In the genomic region with DNA sequence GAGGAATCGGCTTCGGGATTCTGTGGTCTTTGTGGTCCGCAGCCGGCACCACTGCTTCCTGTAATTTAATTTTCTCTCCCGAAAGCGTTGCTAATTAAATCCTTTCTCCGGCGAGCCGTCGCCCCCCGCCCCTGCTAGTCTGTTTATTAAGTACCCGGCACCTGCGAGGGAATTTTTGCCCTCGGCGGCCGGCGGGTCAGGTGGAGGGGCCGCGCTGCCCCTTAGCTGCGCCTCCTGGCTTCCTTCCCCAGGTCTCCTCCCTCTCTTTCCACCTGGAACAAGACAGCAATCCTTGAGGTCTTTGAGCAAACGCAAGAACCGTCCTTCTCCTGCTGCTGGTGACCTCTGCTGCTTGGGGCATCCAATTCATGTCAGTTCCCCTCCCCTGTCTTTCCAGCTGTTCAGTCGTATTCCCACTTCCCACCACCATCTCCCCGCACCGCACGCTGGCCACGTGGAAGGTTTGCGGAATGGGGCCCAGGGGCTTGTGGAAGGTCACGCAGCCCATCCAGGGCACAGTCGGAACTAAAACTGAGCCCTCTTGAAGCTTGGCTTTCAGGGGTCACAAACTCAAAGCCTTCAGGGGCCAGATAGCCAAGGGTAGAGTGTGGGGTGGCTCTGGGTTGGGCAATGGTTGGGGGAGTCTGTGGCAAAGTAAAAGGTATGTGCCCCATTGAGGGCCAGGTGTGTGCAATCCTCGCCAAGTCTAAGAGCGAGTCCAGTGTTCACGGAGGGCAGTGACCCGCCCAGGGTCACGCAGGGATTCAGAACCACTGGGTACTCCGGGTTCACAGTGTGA, we compare ENCODE assay signal across 10 cellular contexts. TPM values are rescaled to one million over a fixed set of nuclear protein-coding genes. Genes with fewer than 3 reads are reported as not detected.
DNase-seq lines count a peak whose midpoint lies in the region; ATAC-seq, FAIRE-seq and TF ChIP-seq lines count a peak whose summit lies in the region.
"Had no signal": no experiment of that assay in that cellular context is flagged by ENCODE, and none has a peak within 500 bp of the region (broad histone marks: within the 10 kb centered on the region; RNA-seq: fewer than 3 reads in every experiment).

No MANE protein-coding gene starts in this region.

- peak overlapping the region; percentile 80 to 99 (median 93) for H3K4me2 ChIP-seq in BLaER1 treated with 17β-estradiol and CSF1 and Interleukin-3, amounts not matched to agents 10 nM and 100 nM
- H3K4me2 ChIP-seq in H1 (ENCODE audit: insufficient read depth in 1 of 2, low read depth in 2 of 2, low read length in 2 of 2) = peak overlapping the region; percentile 83 to 88

- TF ChIP-seq POLR2A in H1 (IDR thresholded peaks at IDR 0.05; ENCODE audit: control extremely low read depth in 1 of 2, low read depth in 2 of 2, low read length in 2 of 2) (no peak), ovary (IDR thresholded peaks at IDR 0.05) (no peak)

- H3K9ac ChIP-seq in BLaER1 treated with 17β-estradiol and CSF1 and Interleukin-3, amounts not matched to agents 10 nM and 100 nM = peak overlapping the region in 6 of 11 experiments; percentile 2 to 63 (median 42); a peak in 7 of 22 replicates
- peak overlapping the region in 1 of 4 experiments; percentile 16; a peak in 2 of 7 replicates for H3K9ac ChIP-seq in H1 (replicated peaks in 1 of 4; ENCODE audit: extremely low read depth in 1 of 4, low read depth in 3 of 4, low read length in 3 of 4)

- no peak for TF ChIP-seq RAD21 in H1 (IDR thresholded peaks at IDR 0.05 in 1 of 2, conservative IDR thresholded peaks at IDR 0.05 in 1 of 2; ENCODE audit: low read depth in 2 of 2, low read length in 2 of 2)

- no peaks in the 10 kb centered on the region for H3K9me3 ChIP-seq in BLaER1 treated with 17β-estradiol and CSF1 and Interleukin-3, amounts not matched to agents 10 nM and 100 nM (replicated peaks in 1 of 11)
- no peaks in the 10 kb centered on the region for H3K9me3 ChIP-seq in H1 (ENCODE audit: insufficient read depth in 2 of 2, low read depth in 1 of 2, low read length in 1 of 2)
- no peaks in the 10 kb centered on the region for H3K9me3 ChIP-seq in ovary

- H3K79me2 ChIP-seq in H1 (ENCODE audit: control insufficient read depth in 1 of 2, insufficient read depth in 2 of 2, low read length in 2 of 2) = no peaks in the 10 kb centered on the region

- peak overlapping the region; percentile 31 for H2BK120ac ChIP-seq in H1 (replicated peaks; ENCODE audit: low read depth, low read length)

- peak overlapping the region; percentile 44 to 66 (median 54) for H3K4me3 ChIP-seq in BLaER1 treated with 17β-estradiol and CSF1 and Interleukin-3, amounts not matched to agents 10 nM and 100 nM
- peak overlapping the region; percentile 20; the same call in 1 of the 2 replicates for H3K4me3 ChIP-seq in Jurkat, Clone E6-1 (ENCODE audit: low read length)
- H3K4me3 ChIP-seq in H1 (ENCODE audit: extremely low read depth in 1 of 4, insufficient read depth in 2 of 4, low read depth in 3 of 4, low read length in 4 of 4) = peak overlapping the region; percentile 62 to 79 (median 68)
- H3K4me3 ChIP-seq in ovary = peak overlapping the region; percentile 45

- TF ChIP-seq EP300 in H1 (IDR thresholded peaks at IDR 0.05; ENCODE audit: borderline replicate concordance in 1 of 2, low read depth in 2 of 2, low read length in 2 of 2) (no peak), ovary (IDR thresholded peaks at IDR 0.05) (no peak)

- DNase-seq in Jurkat, Clone E6-1 (ENCODE audit: low read depth, low spot score) = no peak
- DNase-seq in H1 (ENCODE audit: low read depth in 1 of 2, low spot score in 2 of 2) (no peak), ovary (no peak), NOMO-1 (lab: John Stamatoyannopoulos, UW; ENCODE audit: unreplicated experiment in 2 of 2) (no peak), NCI-H510A (lab: John Stamatoyannopoulos, UW) (no peak), DMS114 treated with DMSO at 0.1 percent for 48 hours (lab: John Stamatoyannopoulos, UW; ENCODE audit: unreplicated experiment) (no peak)

- peaks cover 8% of the 10 kb centered on the region for H3K23me2 ChIP-seq in H1 (ENCODE audit: low read depth, low read length)

- H3K4ac ChIP-seq in H1 (replicated peaks; ENCODE audit: insufficient read length, low read depth, low read length) = no peak overlapping the region

- peak; percentile 32 for FAIRE-seq in H1 (lab: Jason Lieb, UNC)
- FAIRE-seq: endometrium had no signal

- no peak overlapping the region for H2BK5ac ChIP-seq in H1 (ENCODE audit: low read depth, low read length)

- CTCF ChIA-PET in H1 (lab: Charles Lee; ENCODE audit: partially characterized antibody) = interaction anchor here (0.8 to 56.8 kb wide), 16 partner anchors 8 to 251 kb away, joined by 3 to 1490 read pairs (median 4); partner anchors contain the start of genes CIPC and ZDHHC22

- WGBS in H1 (ENCODE audit: extremely low coverage in 1 of 2, insufficient coverage in 1 of 2, insufficient read length in 1 of 2, insufficient replicate concordance in 2 of 2, low coverage in 1 of 2, low lambda C conversion rate in 2 of 2, missing lambda C conversion rate in 1 of 2), 2 experiments = 38% methylated on average over 36 of the region's 36 CpGs; no CpG with 5 or more reads in 1 of the 2 experiments
- 25 to 28% (median 25%) methylated on average over 36 of the region's 36 CpGs for WGBS in ovary, 3 donors

- H4K20me1 ChIP-seq in BLaER1 treated with 17β-estradiol and CSF1 and Interleukin-3, amounts not matched to agents 10 nM and 100 nM = peaks cover 0 to 88% (median 59%) of the 10 kb centered on the region in 11 experiments; a peak in 18 of 22 replicates
- no peaks in the 10 kb centered on the region for H4K20me1 ChIP-seq in H1 (replicated peaks in 1 of 2; ENCODE audit: control insufficient read depth in 1 of 2, insufficient read depth in 2 of 2, low read length in 2 of 2)

- H3K4me1 ChIP-seq in BLaER1 treated with 17β-estradiol and CSF1 and Interleukin-3, amounts not matched to agents 10 nM and 100 nM = peaks cover 33 to 59% (median 50%) of the 10 kb centered on the region in 10 experiments
- peaks cover 20 to 36% (median 24%) of the 10 kb centered on the region in 4 experiments for H3K4me1 ChIP-seq in H1 (replicated peaks in 1 of 4; ENCODE audit: control insufficient read depth in 3 of 4, insufficient read depth in 4 of 4, low read length in 3 of 4)
- no peaks in the 10 kb centered on the region for H3K4me1 ChIP-seq in ovary (ENCODE audit: insufficient read depth)

- peak overlapping the region; percentile 8 for H4K91ac ChIP-seq in H1 (replicated peaks; ENCODE audit: insufficient read length, low read length)

- H3K36me3 ChIP-seq in BLaER1 treated with 17β-estradiol and CSF1 and Interleukin-3, amounts not matched to agents 10 nM and 100 nM = no peaks in the 10 kb centered on the region
- H3K36me3 ChIP-seq in H1 (ENCODE audit: control insufficient read depth in 2 of 4, insufficient read depth in 4 of 4, low read length in 3 of 4) = no peaks in the 10 kb centered on the region
- H3K36me3 ChIP-seq in ovary = no peaks in the 10 kb centered on the region

- no peak for ATAC-seq in HG03280 (IDR thresholded peaks at IDR 0.05; ENCODE audit: unreplicated experiment)

- H3K14ac ChIP-seq in H1 (ENCODE audit: insufficient read length) = no peak overlapping the region

- H2BK12ac ChIP-seq in H1 (ENCODE audit: low read depth, low read length) = peak overlapping the region; percentile 71; the same call in 1 of the 2 replicates

- peak overlapping the region; percentile 63; the same call in 1 of the 2 replicates for H3K18ac ChIP-seq in H1 (ENCODE audit: extremely low read depth, low read length)

- POLR2A ChIA-PET in H1 (lab: Charles Lee; ENCODE audit: partially characterized antibody) = interaction anchor here (1.0 to 9.3 kb wide), 7 partner anchors 10 to 194 kb away, joined by 3 to 69 read pairs (median 4); partner anchors contain the start of genes CIPC and ZDHHC22

- H4K5ac ChIP-seq in H1 (ENCODE audit: insufficient read length, low read depth, low read length) = no peak overlapping the region

- intact Hi-C loops in ovary (cut with DNase I) = no loop called here

- no peak overlapping the region for H3K56ac ChIP-seq in H1 (replicated peaks; ENCODE audit: insufficient read length, low read depth, low read length)

- no peaks in the 10 kb centered on the region; the same call in 1 of the 2 replicates for H3K79me1 ChIP-seq in H1 (ENCODE audit: low read depth, low read length)

- 0 out of 2 replicates have a peak overlapping the region, but pooled peaks have one; percentile 16 for H2BK20ac ChIP-seq in H1 (ENCODE audit: low read length)

- no peak overlapping the region for H3K23ac ChIP-seq in H1 (ENCODE audit: insufficient read length)

- H2AFZ ChIP-seq in H1 (ENCODE audit: low read length) = no peak overlapping the region; the same call in 1 of the 2 replicates

- no peak overlapping the region for H2AK5ac ChIP-seq in H1 (ENCODE audit: low read depth, low read length)

- H2BK15ac ChIP-seq in H1 (ENCODE audit: low read length) = peak overlapping the region; percentile 40; the same call in 1 of the 2 replicates

- H4K8ac ChIP-seq in H1 (ENCODE audit: extremely low read depth, insufficient read depth, low read length) = peak overlapping the region; percentile 54

- no peak overlapping the region for H3K27ac ChIP-seq in BLaER1 treated with 17β-estradiol and CSF1 and Interleukin-3, amounts not matched to agents 10 nM and 100 nM
- no peak overlapping the region for H3K27ac ChIP-seq in H1 (ENCODE audit: low read depth, low read length)
- no peak overlapping the region for H3K27ac ChIP-seq in ovary

- no peak for TF ChIP-seq CTCF in H1 (IDR thresholded peaks at IDR 0.05; ENCODE audit: control extremely low read depth in 1 of 3, insufficient read depth in 1 of 3, low read depth in 1 of 3, low read length in 3 of 3)
- TF ChIP-seq CTCF in ovary (IDR thresholded peaks at IDR 0.05) = no peak

- H3K27me3 ChIP-seq in BLaER1 treated with 17β-estradiol and CSF1 and Interleukin-3, amounts not matched to agents 10 nM and 100 nM = peaks cover 69 to 86% (median 80%) of the 10 kb centered on the region in 11 experiments
- H3K27me3 ChIP-seq in H1 (replicated peaks in 1 of 4; ENCODE audit: control insufficient read depth in 3 of 4, extremely low read depth in 1 of 4, insufficient read depth in 3 of 4, low read length in 3 of 4) (peaks cover 0 to 2% (median 0%) of the 10 kb centered on the region in 4 experiments; a peak in 1 of 7 replicates), ovary (no peaks in the 10 kb centered on the region)

RNA-seq across cellular contexts. Expression of gene ZDHHC22, which starts 16.1 kb away (rescaled TPM):
- not detected for polyA plus RNA-seq in Jurkat, Clone E6-1 (2012; ENCODE audit: insufficient read depth, insufficient read length)
- total RNA-seq in H1 (2021; fragmentation: NEBNext Ultra II Directional; extraction: Animal tissue kit (Norgen Biotek cat#: 25700)) = 55.2 and 59.3 TPM in 2 replicates
- polyA plus RNA-seq in H1 (2011; rRNA removed) = 23.8 and 30.7 TPM in 2 replicates
- polyA plus RNA-seq in H1 (2011; cell fraction: cytosol; rRNA removed) = 20.3 TPM
- 28.0 TPM for polyA plus RNA-seq in H1 (2011; cell fraction: nucleus; rRNA removed)
- 45.5 to 55.8 TPM (median 50.5 TPM) in 4 replicates for polyA plus RNA-seq in H1 (2012, experiment 1 of 2)
- polyA plus RNA-seq in H1 (2012, experiment 2 of 2) = 46.2 TPM
- 62.0 TPM for polyA plus RNA-seq in H1 (2013, experiment 1 of 2)
- 72.6 TPM for polyA plus RNA-seq in H1 (2013, experiment 2 of 2)
- polyA minus RNA-seq in H1 (2011; rRNA and poly(A)+ RNA removed) = 23.4 and 26.4 TPM in 2 replicates
- polyA minus RNA-seq in H1 (2011; cell fraction: cytosol; rRNA and poly(A)+ RNA removed) = 10.2 TPM
- 11.5 TPM for polyA minus RNA-seq in H1 (2011; cell fraction: nucleus; rRNA and poly(A)+ RNA removed)
- total RNA-seq in ovary = not detected
- under 1 TPM in 1 of 2 donors, not detected in 1; 0.02 TPM for polyA plus RNA-seq in ovary
- total RNA-seq: T-helper 1 cell treated with Interleukin-12 subunit alpha and Interleukin-12 subunit beta and Interleukin-4 antibody, amounts not matched to agents 30 ng/mL and 1 ng/mL, for 36 hours had no signal

RNA-seq across cellular contexts. Expression of gene CIPC, which starts 27.4 kb away (rescaled TPM):
- 11.6 TPM for polyA plus RNA-seq in Jurkat, Clone E6-1 (2012; ENCODE audit: insufficient read depth, insufficient read length)
- 31.7 and 32.7 TPM in 2 replicates for total RNA-seq in H1 (2021; fragmentation: NEBNext Ultra II Directional; extraction: Animal tissue kit (Norgen Biotek cat#: 25700))
- polyA plus RNA-seq in H1 (2011; rRNA removed) (13.3 and 13.9 TPM in 2 replicates), ovary (10 to 100 TPM in 1 of 2 donors, 1 to 10 TPM in 1; 7.0 to 10.4 TPM)
- 19.8 TPM for polyA plus RNA-seq in H1 (2011; cell fraction: cytosol; rRNA removed)
- polyA plus RNA-seq in H1 (2011; cell fraction: nucleus; rRNA removed) = 14.3 TPM
- polyA plus RNA-seq in H1 (2012, experiment 1 of 2) = 12.0 to 17.1 TPM (median 16.7 TPM) in 4 replicates
- 2.0 TPM for polyA plus RNA-seq in H1 (2012, experiment 2 of 2)
- polyA plus RNA-seq in H1 (2013, experiment 1 of 2) = 15.9 TPM
- 15.4 TPM for polyA plus RNA-seq in H1 (2013, experiment 2 of 2)
- polyA minus RNA-seq in H1 (2011; rRNA and poly(A)+ RNA removed) = 41.1 and 42.1 TPM in 2 replicates
- 17.5 TPM for polyA minus RNA-seq in H1 (2011; cell fraction: cytosol; rRNA and poly(A)+ RNA removed)
- polyA minus RNA-seq in H1 (2011; cell fraction: nucleus; rRNA and poly(A)+ RNA removed) = 15.8 TPM
- total RNA-seq in ovary = 10 to 100 TPM; 13.7 to 32.4 (median 22.2) TPM

RNA-seq across cellular contexts. Expression of gene TMEM63C, which starts 56.1 kb away (rescaled TPM):
- polyA plus RNA-seq in Jurkat, Clone E6-1 (2012; ENCODE audit: insufficient read depth, insufficient read length) = 4.2 TPM
- total RNA-seq in H1 (2021; fragmentation: NEBNext Ultra II Directional; extraction: Animal tissue kit (Norgen Biotek cat#: 25700)) = 7.0 and 7.6 TPM in 2 replicates
- polyA plus RNA-seq in H1 (2011; rRNA removed) = 3.0 and 3.7 TPM in 2 replicates
- polyA plus RNA-seq in H1 (2011; cell fraction: cytosol; rRNA removed) = 3.6 TPM
- polyA plus RNA-seq in H1 (2011; cell fraction: nucleus; rRNA removed) = 7.8 TPM
- polyA plus RNA-seq in H1 (2012, experiment 1 of 2) = 4.5 to 6.5 TPM (median 5.4 TPM) in 4 replicates
- 2.4 TPM for polyA plus RNA-seq in H1 (2012, experiment 2 of 2)
- polyA plus RNA-seq in H1 (2013, experiment 1 of 2) = 7.3 TPM
- polyA plus RNA-seq in H1 (2013, experiment 2 of 2) = 6.9 TPM
- polyA minus RNA-seq in H1 (2011; rRNA and poly(A)+ RNA removed) = 6.0 and 7.1 TPM in 2 replicates
- 4.5 TPM for polyA minus RNA-seq in H1 (2011; cell fraction: cytosol; rRNA and poly(A)+ RNA removed)
- 7.2 TPM for polyA minus RNA-seq in H1 (2011; cell fraction: nucleus; rRNA and poly(A)+ RNA removed)
- under 1 TPM in 6 of 7 donors, not detected in 1; 0.23 to 0.77 (median 0.25) TPM for total RNA-seq in ovary
- 1 to 10 TPM in 1 of 2 donors, under 1 TPM in 1; 0.16 to 1.7 TPM for polyA plus RNA-seq in ovary

Comparison
In these comparisons a context has a peak if more than half of its experiments do, and no peak if none do; other contexts are left out.
1. RNA of gene ZDHHC22, which starts 16.1 kb away (total RNA-seq): 55.2 to 59.3 TPM in H1; not detected in ovary; every median in the first group is over 10 times any median in the second.
2. Peak in every context shown above with its lines, with median percentiles within 50 percentile points of each other: H3K4me3 ChIP-seq.